Comparison of ENCODE assay signal across 19 cellular contexts in genomic region chr14:106024983-106025604, GRCh38.
A peak's percentile ranks its signal among the peaks of the same experiment; 100 is the strongest.
DNase-seq lines count a peak whose midpoint lies in the region; ATAC-seq, FAIRE-seq and TF ChIP-seq lines count a peak whose summit lies in the region.
"Had no signal": no experiment of that assay in that cellular context is flagged by ENCODE, and none has a peak within 500 bp of the region (broad histone marks: within the 10 kb centered on the region; RNA-seq: fewer than 3 reads in every experiment).

No MANE protein-coding gene starts in this region.

- ATAC-seq in HG03520 (IDR thresholded peaks at IDR 0.05; ENCODE audit: unreplicated experiment) (no peak), GM19467 (IDR thresholded peaks at IDR 0.05; ENCODE audit: unreplicated experiment) (no peak)
- ATAC-seq: left ventricle myocardium superior, sciatic nerve had no signal

- no peaks in the 10 kb centered on the region for H3K36me3 ChIP-seq in small intestine (ENCODE audit: control insufficient read depth in 2 of 2, insufficient read depth in 2 of 2, low read length in 2 of 2)
- H3K36me3 ChIP-seq: cardiac muscle cell, esophagus squamous epithelium, Peyer's patch, tibial artery had no signal

- H3K27ac Mint-ChIP-seq in activated CD4-positive, alpha-beta T cell treated with anti-CD3 and anti-CD28 coated beads, Interleukin-2, amount 10 ng/mL, durations not matched to agents 24 days and 14 days, result peak overlapping the region; percentile 86

- no peak for TF ChIP-seq POLR2A in erythroblast (IDR thresholded peaks at IDR 0.05; ENCODE audit: low read length)

- intact Hi-C loops in activated CD4-positive, alpha-beta T cell treated with anti-CD3 and anti-CD28 coated beads, Interleukin-2, amount 10 ng/mL, durations not matched to agents 24 days and 14 days (cut with micrococcal nuclease), result no loop called here

- H3K4me3 ChIP-seq in Jurkat, Clone E6-1 (ENCODE audit: low read length), result no peak overlapping the region
- H3K4me3 ChIP-seq in small intestine (ENCODE audit: low read depth in 1 of 2, low read length in 2 of 2), result no peak overlapping the region
- H3K4me3 ChIP-seq: cardiac muscle cell, esophagus squamous epithelium, Peyer's patch, tibial artery had no signal

- 51 to 54% (median 54%) methylated on average over 6 to 7 of the region's 7 CpGs for WGBS in small intestine, 3 donors

- H3K9me3 Mint-ChIP-seq in activated CD4-positive, alpha-beta T cell treated with anti-CD3 and anti-CD28 coated beads, Interleukin-2, amount 10 ng/mL, durations not matched to agents 24 days and 14 days, result peaks cover 17% of the 10 kb centered on the region

- H3K27me3 ChIP-seq in small intestine (ENCODE audit: control insufficient read depth in 2 of 2, insufficient read depth in 2 of 2, low read length in 2 of 2), result no peaks in the 10 kb centered on the region
- H3K27me3 ChIP-seq: cardiac muscle cell, Peyer's patch, tibial artery had no signal

- H3K27ac ChIP-seq in small intestine (ENCODE audit: low read depth in 1 of 2, low read length in 1 of 2), result no peak overlapping the region
- H3K27ac ChIP-seq: cardiac muscle cell, esophagus squamous epithelium, Peyer's patch, tibial artery had no signal

- no peaks in the 10 kb centered on the region for H3K9me3 ChIP-seq in small intestine (ENCODE audit: control insufficient read depth, low read depth)
- H3K9me3 ChIP-seq: esophagus squamous epithelium, Peyer's patch, SK-N-SH, tibial artery had no signal

- peak overlapping the region; percentile 64 for H3K4me3 Mint-ChIP-seq in activated CD4-positive, alpha-beta T cell treated with anti-CD3 and anti-CD28 coated beads, Interleukin-2, amount 10 ng/mL, durations not matched to agents 24 days and 14 days

- peaks cover 1% of the 10 kb centered on the region for H3K27me3 Mint-ChIP-seq in activated CD4-positive, alpha-beta T cell treated with anti-CD3 and anti-CD28 coated beads, Interleukin-2, amount 10 ng/mL, durations not matched to agents 24 days and 14 days

- no peak for FAIRE-seq in small intestine (lab: Jason Lieb, UNC)

- peaks cover 58% of the 10 kb centered on the region for H3K4me1 Mint-ChIP-seq in activated CD4-positive, alpha-beta T cell treated with anti-CD3 and anti-CD28 coated beads, Interleukin-2, amount 10 ng/mL, durations not matched to agents 24 days and 14 days

- peaks cover 14% of the 10 kb centered on the region for H3K36me3 Mint-ChIP-seq in activated CD4-positive, alpha-beta T cell treated with anti-CD3 and anti-CD28 coated beads, Interleukin-2, amount 10 ng/mL, durations not matched to agents 24 days and 14 days (ENCODE audit: low read depth)

- peak; percentile 82 for DNase-seq in Jurkat, Clone E6-1 (ENCODE audit: low read depth, low spot score)
- DNase-seq in activated CD4-positive, alpha-beta T cell treated with anti-CD3 and anti-CD28 coated beads, Interleukin-2, amount 10 ng/mL, durations not matched to agents 24 days and 14 days, result peak; percentile 88
- DNase-seq in activated effector memory CD4-positive, alpha-beta T cell treated with Interleukin-2 at 50 U/mL for 16 hours, result peak; percentile 28
- DNase-seq in small intestine (peak; percentile 37), erythroblast (lab: John Stamatoyannopoulos, UW) (no peak)
- DNase-seq in effector CD4-positive, alpha-beta T cell, result no peak
- DNase-seq: DMS 273 treated with DMSO at 0.1 percent for 48 hours, esophagus squamous epithelium, left ventricle myocardium superior, NCI-H2081 treated with DMSO at 0.1 percent for 48 hours, NCI-H748 treated with DMSO at 0.1 percent for 48 hours, nucleus accumbens, SK-N-SH, tibial artery had no signal

- no peaks in the 10 kb centered on the region for H3K4me1 ChIP-seq in small intestine (ENCODE audit: control insufficient read depth in 2 of 2, insufficient read depth in 1 of 2, low read depth in 1 of 2, low read length in 1 of 2)
- H3K4me1 ChIP-seq: esophagus squamous epithelium, Peyer's patch, tibial artery had no signal

Comparison
In these comparisons a context has a peak if more than half of its experiments do, and no peak if none do; other contexts are left out.
1. DNase-seq: peak in Jurkat, Clone E6-1 (single experiment), activated CD4-positive, alpha-beta T cell treated with anti-CD3 and anti-CD28 coated beads, Interleukin-2, amount 10 ng/mL, durations not matched to agents 24 days and 14 days (single experiment), activated effector memory CD4-positive, alpha-beta T cell treated with Interleukin-2 at 50 U/mL for 16 hours (single experiment) and small intestine (single experiment); none in effector CD4-positive, alpha-beta T cell (single experiment) and erythroblast (0 of 2).